Comparison of ENCODE assay signal across 7 cellular contexts in the genomic region with DNA sequence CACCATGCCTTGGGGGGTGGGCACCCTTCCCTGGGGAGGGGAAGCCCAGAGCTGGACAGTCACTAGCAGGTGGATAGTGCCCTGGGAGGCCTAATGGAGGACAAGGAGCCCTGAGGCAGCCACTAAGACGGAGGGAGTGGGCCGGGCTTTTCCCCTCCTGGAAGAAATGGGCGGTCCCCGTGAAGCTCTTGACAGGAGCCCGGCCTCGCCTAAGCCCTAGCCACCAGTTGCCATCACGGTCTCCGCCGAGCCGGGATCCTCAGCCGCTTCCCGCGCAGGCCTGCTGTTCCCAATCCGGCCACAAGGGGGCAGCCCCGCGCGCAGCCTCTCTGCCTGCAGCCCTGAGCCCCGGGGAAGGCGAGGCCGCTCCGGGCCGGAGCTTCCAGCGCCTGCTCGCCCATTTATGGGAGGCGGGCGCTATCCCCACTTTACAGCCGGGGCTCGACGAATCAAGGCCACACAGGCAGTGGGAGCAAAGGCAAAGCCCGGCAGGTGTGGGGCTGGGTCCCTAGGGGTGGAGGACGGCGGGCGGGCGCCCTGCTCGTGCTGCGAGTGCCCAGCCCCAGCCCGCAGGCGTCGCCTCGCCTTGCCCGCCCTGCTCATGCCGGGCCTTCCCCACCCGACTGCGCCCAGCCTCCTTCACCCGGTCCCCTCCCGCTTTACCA.
A peak's percentile ranks its signal among the peaks of the same experiment; 100 is the strongest.
DNase-seq lines count a peak whose midpoint lies in the region; ATAC-seq and TF ChIP-seq lines count a peak whose summit lies in the region.

No MANE protein-coding gene starts in this region.

- BruUV-seq in Panc1 (replicated peaks; lab: Mats Ljungman, UMichigan): no TSS peak

- H3K4me1 ChIP-seq in Panc1 (ENCODE audit: control insufficient read depth, insufficient read depth, low read length) (no peaks in the 10 kb centered on the region), ovary (ENCODE audit: insufficient read depth) (peaks cover 5% of the 10 kb centered on the region), upper lobe of right lung (no peaks in the 10 kb centered on the region)

- peak; percentile 84 for ATAC-seq in Panc1
- ATAC-seq in upper lobe of right lung: peak; percentile 89

- H3K27ac ChIP-seq in Panc1 (ENCODE audit: low read length) (no peak overlapping the region), ovary (no peak overlapping the region), upper lobe of right lung (no peak overlapping the region)

- peak; percentile 84 for DNase-seq in GM13976 (ENCODE audit: low spot score)
- DNase-seq in HT1080 (ENCODE audit: low read depth): peak; percentile 47
- DNase-seq in Panc1 (ENCODE audit: low read depth, low spot score): no peak
- peak; percentile 68 for DNase-seq in activated naive CD4-positive, alpha-beta T cell treated with Interleukin-2 at 50 U/mL for 16 hours
- peak; percentile 48 to 94 (median 82) for DNase-seq in head of caudate nucleus
- peak; percentile 68 to 90 (median 79) for DNase-seq in ovary
- peak; percentile 91 for DNase-seq in upper lobe of right lung

- TF ChIP-seq EP300 in ovary (IDR thresholded peaks at IDR 0.05): no peak

- H3K4me3 ChIP-seq in Panc1 (ENCODE audit: low read depth in 2 of 2, low read length in 2 of 2) (peak overlapping the region; percentile 40 to 46), ovary (peak overlapping the region; percentile 6), upper lobe of right lung (peak overlapping the region; percentile 44)

- intact Hi-C loops in Panc1 (cut with micrococcal nuclease; ENCODE audit: unreplicated experiment): no loop called here
- intact Hi-C loops in head of caudate nucleus (cut with DNase I): loop anchor here (10.0 kb wide), 1 partner anchor 98 kb away; no protein-coding TSS in a partner anchor
- intact Hi-C loops in ovary (cut with DNase I): loop anchor here (2.0 to 10.0 kb wide), 4 partner anchors 94 to 552 kb away; no protein-coding TSS in a partner anchor
- intact Hi-C loops in upper lobe of right lung (cut with DNase I): no loop called here

- CTCF ChIA-PET in Panc1 (lab: Charles Lee): interaction anchor here (0.5 to 1.2 kb wide), 3 partner anchors 80 to 576 kb away, joined by 6 to 10 read pairs (median 8); no protein-coding TSS in a partner anchor

- H3K9me3 ChIP-seq in Panc1 (ENCODE audit: control insufficient read depth, insufficient read depth, low read depth, low read length) (no peaks in the 10 kb centered on the region), ovary (no peaks in the 10 kb centered on the region), upper lobe of right lung (no peaks in the 10 kb centered on the region)

- POLR2A ChIA-PET in Panc1 (lab: Charles Lee): interaction anchor here (0.6 kb wide), 1 partner anchor 218 kb away, joined by 3 read pairs; no protein-coding TSS in a partner anchor

- TF ChIP-seq POLR2A in ovary (IDR thresholded peaks at IDR 0.05): no peak

- WGBS in ovary, 3 donors: 4 to 14% (median 10%) methylated on average over 35 to 46 of the region's 46 CpGs

- peak; percentile 100 for TF ChIP-seq CTCF in GM13976 (IDR thresholded peaks at IDR 0.05; ENCODE audit: borderline replicate concordance, control extremely low read depth, extremely low read depth, insufficient read depth, missing control alignments)
- TF ChIP-seq CTCF in Panc1 (IDR thresholded peaks at IDR 0.05): peak; percentile 96
- peak; percentile 89 to 100 (median 98) for TF ChIP-seq CTCF in ovary (IDR thresholded peaks at IDR 0.05)
- TF ChIP-seq CTCF in upper lobe of right lung (IDR thresholded peaks at IDR 0.05): peak; percentile 97

- H3K27me3 ChIP-seq in Panc1 (ENCODE audit: control insufficient read depth, insufficient read depth, low read length) (no peaks in the 10 kb centered on the region), ovary (no peaks in the 10 kb centered on the region), upper lobe of right lung (no peaks in the 10 kb centered on the region)

- in situ Hi-C loops in GM13976 (cut with MboI; ENCODE audit: low sequenced_read_pairs, unreplicated experiment) (loop anchor here (25.0 kb wide), 1 partner anchor 550 kb away; no protein-coding TSS in a partner anchor), Panc1 (cut with HindIII; ENCODE audit: low pct_unique_long_range_greater_than_20kb, low sequenced_read_pairs) (no loop called here)

- H3K36me3 ChIP-seq in Panc1 (ENCODE audit: control insufficient read depth, insufficient read depth, low read length) (no peaks in the 10 kb centered on the region), ovary (no peaks in the 10 kb centered on the region), upper lobe of right lung (peaks cover 48% of the 10 kb centered on the region)

Comparison
In these comparisons a context has a peak if more than half of its experiments do, and no peak if none do; other contexts are left out.
1. intact Hi-C loops: an anchor here in head of caudate nucleus (10.0 kb wide) and ovary (2.0 to 10.0 kb wide); none called in Panc1 and upper lobe of right lung.